In genomic region chr2:222854773-222855700, GRCh38 we compare ENCODE assay signal across 23 cellular contexts. TPM values are rescaled to one million over a fixed set of nuclear protein-coding genes. Genes with fewer than 3 reads are reported as not detected.
DNase-seq lines count a peak whose midpoint lies in the region; ATAC-seq and TF ChIP-seq lines count a peak whose summit lies in the region.
"Had no signal": no experiment of that assay in that cellular context is flagged by ENCODE, and none has a peak within 500 bp of the region (broad histone marks: within the 10 kb centered on the region; RNA-seq: fewer than 3 reads in every experiment).

No MANE protein-coding gene starts in this region.

- no peaks in the 10 kb centered on the region for H3K9me3 ChIP-seq in mesodermal cell (ENCODE audit: control insufficient read depth, low read length)
- H3K9me3 ChIP-seq: BLaER1 treated with 17β-estradiol and CSF1 and Interleukin-3, amounts not matched to agents 10 nM and 100 nM; SK-N-SH had no signal

- CTCF ChIA-PET in MCF 10A (lab: Yijun Ruan, JAX) = interaction anchor here (0.6 to 1.2 kb wide), 2 partner anchors 11 to 60 kb away, joined by 3 to 5 read pairs; no protein-coding TSS in a partner anchor

- WGBS in mesodermal cell (ENCODE audit: insufficient coverage in 2 of 2), 2 experiments = 97 to 99% methylated on average over 6 to 8 of the region's 11 CpGs

- intact Hi-C loops in MCF 10A (cut with micrococcal nuclease) = no loop called here

- no peaks in the 10 kb centered on the region for H3K9me3 Mint-ChIP-seq in MCF 10A (ENCODE audit: unreplicated experiment)
- H3K9me3 Mint-ChIP-seq: CD4-positive, alpha-beta T cell; T-helper 1 cell treated with Interleukin-12 subunit alpha and Interleukin-12 subunit beta and Interleukin-4 antibody, amounts not matched to agents 30 μg/mL and 1 μg/mL, for 36 hours had no signal

- H3K4me1 Mint-ChIP-seq in MCF 10A (ENCODE audit: insufficient read depth, unreplicated experiment) = peaks cover 5% of the 10 kb centered on the region

- POLR2A ChIA-PET in MCF 10A (lab: Yijun Ruan, JAX) = interaction anchor here (2.7 to 3.1 kb wide), 2 partner anchors 11 to 17 kb away, joined by 12 to 27 read pairs; no protein-coding TSS in a partner anchor

- DNase-seq in NCI-H82 (lab: John Stamatoyannopoulos, UW) (peak; percentile 49), NCI-H82 treated with DMSO at 0.1 percent for 48 hours (lab: John Stamatoyannopoulos, UW; ENCODE audit: unreplicated experiment) (no peak), NCI-H69 (lab: John Stamatoyannopoulos, UW) (peak; percentile 23), HT-29 (ENCODE audit: low spot score) (no peak), MCF 10A (ENCODE audit: unreplicated experiment) (no peak)
- DNase-seq: CD4-positive, alpha-beta T cell; DND-41; HCEC 1CT; NCI-H1092 treated with DMSO at 0.1 percent for 48 hours; NCI-H1436; NCI-H187 treated with DMSO at 0.1 percent for 48 hours; NCI-H2107; NCI-H748 treated with DMSO at 0.1 percent for 48 hours; NK-92 treated with Interleukin-12 subunit alpha and Interleukin-12 subunit beta, amount 100 ng/mL, for 24 hours; PC-3; SK-N-SH; SW 1271 had no signal

- peak; percentile 48 for ATAC-seq in GM18520 (IDR thresholded peaks at IDR 0.05; ENCODE audit: unreplicated experiment)
- ATAC-seq in HG03521 (IDR thresholded peaks at IDR 0.05; ENCODE audit: unreplicated experiment) = no peak
- ATAC-seq: PC-3 had no signal

- H3K4me3 ChIP-seq in mesodermal cell (ENCODE audit: extremely low read depth, insufficient read depth, low read length, poor library complexity, severe bottlenecking) = no peak overlapping the region
- H3K4me3 ChIP-seq: BLaER1 treated with 17β-estradiol and CSF1 and Interleukin-3, amounts not matched to agents 10 nM and 100 nM had no signal

- H3K27me3 Mint-ChIP-seq in MCF 10A (ENCODE audit: insufficient read depth, unreplicated experiment) = no peaks in the 10 kb centered on the region
- H3K27me3 Mint-ChIP-seq: CD4-positive, alpha-beta T cell had no signal

- TF ChIP-seq CTCF in MCF 10A (IDR thresholded peaks at IDR 0.05; ENCODE audit: unreplicated experiment) = no peak

- H3K4me3 Mint-ChIP-seq in MCF 10A (ENCODE audit: unreplicated experiment) = no peak overlapping the region
- H3K4me3 Mint-ChIP-seq: CD4-positive, alpha-beta T cell; T-helper 1 cell treated with Interleukin-12 subunit alpha and Interleukin-12 subunit beta and Interleukin-4 antibody, amounts not matched to agents 30 μg/mL and 1 μg/mL, for 36 hours had no signal

- BruUV-seq in MCF 10A (replicated peaks; lab: Mats Ljungman, UMichigan) = no TSS peak

- H3K36me3 ChIP-seq in mesodermal cell (ENCODE audit: control insufficient read depth, insufficient read depth, low read length) = no peaks in the 10 kb centered on the region
- H3K36me3 ChIP-seq: BLaER1 treated with 17β-estradiol and CSF1 and Interleukin-3, amounts not matched to agents 10 nM and 100 nM had no signal

- no peak overlapping the region for H3K27ac Mint-ChIP-seq in MCF 10A (ENCODE audit: low read depth, unreplicated experiment)
- H3K27ac Mint-ChIP-seq: CD4-positive, alpha-beta T cell; T-helper 1 cell treated with Interleukin-12 subunit alpha and Interleukin-12 subunit beta and Interleukin-4 antibody, amounts not matched to agents 30 μg/mL and 1 μg/mL, for 36 hours had no signal

- H3K36me3 Mint-ChIP-seq in MCF 10A (ENCODE audit: insufficient read depth, unreplicated experiment) = no peaks in the 10 kb centered on the region

- peak overlapping the region; percentile 53 for H3K27ac ChIP-seq in mesodermal cell (ENCODE audit: low read depth, low read length, severe bottlenecking)
- H3K27ac ChIP-seq: BLaER1 treated with 17β-estradiol and CSF1 and Interleukin-3, amounts not matched to agents 10 nM and 100 nM; HL-60 had no signal

- no peaks in the 10 kb centered on the region for H3K4me1 ChIP-seq in mesodermal cell (ENCODE audit: control insufficient read depth, insufficient read depth, low read length, poor library complexity, severe bottlenecking)

RNA-seq across cellular contexts. Expression of gene ACSL3, which starts 5.8 kb away (rescaled TPM):
- 106 TPM for polyA plus RNA-seq in mesodermal cell (2013, experiment 1 of 2)
- 110 TPM for polyA plus RNA-seq in mesodermal cell (2013, experiment 2 of 2)
- total RNA-seq in HT-29 (2014; rRNA removed; shearing (Covaris generic)) = 143 and 163 TPM in 2 replicates
- 183 and 203 TPM in 2 replicates for total RNA-seq in MCF 10A (2022)

Comparison
In these comparisons a context has a peak if more than half of its experiments do, and no peak if none do; other contexts are left out.
1. DNase-seq: peak in NCI-H82 (single experiment) and NCI-H69 (single experiment); none in NCI-H82 treated with DMSO at 0.1 percent for 48 hours (single experiment), HT-29 (single experiment) and MCF 10A (single experiment).